ENCODE assay signal across 10 cellular contexts in the genomic region with DNA sequence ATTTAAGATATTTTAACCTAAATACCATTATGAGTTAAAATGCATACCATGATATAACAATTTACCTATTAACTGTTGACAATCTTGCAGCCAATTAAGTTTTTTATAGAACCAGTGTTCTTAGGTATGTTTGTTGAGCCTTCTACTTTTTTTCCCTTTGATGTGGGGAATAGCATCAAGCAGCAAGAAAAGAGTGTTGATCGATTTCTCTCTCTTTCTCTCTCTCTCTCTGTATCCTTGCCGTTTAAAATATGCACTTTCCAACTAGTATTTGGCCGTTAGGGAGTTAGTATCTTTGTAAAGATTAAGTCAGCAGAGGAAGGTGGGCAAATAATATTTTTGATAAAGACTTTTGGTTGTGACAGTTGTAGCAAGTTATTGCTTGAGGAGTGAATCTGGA.
DNase-seq lines count a peak whose midpoint lies in the region; ATAC-seq and TF ChIP-seq lines count a peak whose summit lies in the region.
"Had no signal": no experiment of that assay in that cellular context is flagged by ENCODE, and none has a peak within 500 bp of the region (broad histone marks: within the 10 kb centered on the region; RNA-seq: fewer than 3 reads in every experiment).

No MANE protein-coding gene starts in this region.

- H3K27ac Mint-ChIP-seq in stimulated activated naive CD8-positive, alpha-beta T cell treated with anti-CD3 and anti-CD28 coated beads, Interleukin-15, Interleukin-2, amounts not matched to agents 100 ng/mL and 50 ng/mL, for 24 hours: peak overlapping the region; percentile 99

- peaks cover 30 to 33% of the 10 kb centered on the region in 2 donors for H3K4me1 ChIP-seq in muscle layer of duodenum (ENCODE audit: control insufficient read depth in 1 of 2, insufficient read depth in 2 of 2, low read length in 2 of 2)

- H3K36me3 Mint-ChIP-seq in stimulated activated naive CD8-positive, alpha-beta T cell treated with anti-CD3 and anti-CD28 coated beads, Interleukin-15, Interleukin-2, amounts not matched to agents 100 ng/mL and 50 ng/mL, for 24 hours (ENCODE audit: low read depth): peaks cover 76% of the 10 kb centered on the region

- H3K9me3 Mint-ChIP-seq in stimulated activated naive CD8-positive, alpha-beta T cell treated with anti-CD3 and anti-CD28 coated beads, Interleukin-15, Interleukin-2, amounts not matched to agents 100 ng/mL and 50 ng/mL, for 24 hours: no peaks in the 10 kb centered on the region

- in situ Hi-C loops in brain microvascular endothelial cell (cut with HindIII; ENCODE audit: low pct_ligation_motif_present, low sequenced_read_pairs): no loop called here

- peak overlapping the region; percentile 95 for H3K4me3 Mint-ChIP-seq in stimulated activated naive CD8-positive, alpha-beta T cell treated with anti-CD3 and anti-CD28 coated beads, Interleukin-15, Interleukin-2, amounts not matched to agents 100 ng/mL and 50 ng/mL, for 24 hours

- no peak for TF ChIP-seq CTCF in brain microvascular endothelial cell (IDR thresholded peaks at IDR 0.05; ENCODE audit: low read depth, low read length, missing control alignments)

- no peaks in the 10 kb centered on the region for H3K9me3 ChIP-seq in muscle layer of duodenum (ENCODE audit: control insufficient read depth in 1 of 2, low read length in 2 of 2)

- H3K27me3 ChIP-seq in brain microvascular endothelial cell (replicated peaks): no peaks in the 10 kb centered on the region
- no peaks in the 10 kb centered on the region for H3K27me3 ChIP-seq in muscle layer of duodenum (ENCODE audit: low read depth, low read length)

- H3K27ac ChIP-seq in brain microvascular endothelial cell (peak overlapping the region; percentile 98), muscle layer of duodenum (ENCODE audit: low read length) (peak overlapping the region; percentile 100)

- peaks cover 18% of the 10 kb centered on the region for H3K36me3 ChIP-seq in brain microvascular endothelial cell (replicated peaks)
- H3K36me3 ChIP-seq in muscle layer of duodenum (ENCODE audit: control insufficient read depth in 1 of 2, insufficient read depth in 2 of 2, low read length in 2 of 2): peaks cover 0 to 35% of the 10 kb centered on the region in 2 donors

- no peak for DNase-seq in stimulated activated naive CD8-positive, alpha-beta T cell treated with anti-CD3 and anti-CD28 coated beads, Interleukin-15, Interleukin-2, amounts not matched to agents 100 U/mL and 50 U/mL, for 24 hours
- no peak for DNase-seq in brain microvascular endothelial cell
- DNase-seq in glomerular visceral epithelial cell (ENCODE audit: extremely low spot score): no peak
- no peak for DNase-seq in activated gamma-delta T cell treated with Interleukin-2 at 50 U/mL for 16 hours
- DNase-seq in stimulated activated naive CD4-positive, alpha-beta T cell treated with Interleukin-2 at 50 U/mL for 16 hours (lab: John Stamatoyannopoulos, UW): no peak
- no peak for DNase-seq in NCI-H1436 treated with DMSO at 0.1 percent for 48 hours (lab: John Stamatoyannopoulos, UW)
- DNase-seq: DMS153, NCI-H1417 treated with DMSO at 0.1 percent for 48 hours had no signal

- H3K4me1 Mint-ChIP-seq in stimulated activated naive CD8-positive, alpha-beta T cell treated with anti-CD3 and anti-CD28 coated beads, Interleukin-15, Interleukin-2, amounts not matched to agents 100 ng/mL and 50 ng/mL, for 24 hours (ENCODE audit: low read depth): peaks cover 71% of the 10 kb centered on the region

- ATAC-seq in stimulated activated naive CD8-positive, alpha-beta T cell treated with anti-CD3 and anti-CD28 coated beads, Interleukin-15, Interleukin-2, amounts not matched to agents 100 U/mL and 50 U/mL, for 24 hours: no peak

- H3K4me3 ChIP-seq in brain microvascular endothelial cell (ENCODE audit: low read depth, low read length) (no peak overlapping the region), muscle layer of duodenum (ENCODE audit: low read depth in 1 of 2, low read length in 2 of 2) (peak overlapping the region; percentile 62 to 91)

- no peaks in the 10 kb centered on the region for H3K27me3 Mint-ChIP-seq in stimulated activated naive CD8-positive, alpha-beta T cell treated with anti-CD3 and anti-CD28 coated beads, Interleukin-15, Interleukin-2, amounts not matched to agents 100 ng/mL and 50 ng/mL, for 24 hours
